8 cellular contexts compared by ENCODE assay signal in genomic region chr1:58162952-58163550, GRCh38.
DNase-seq lines count a peak whose midpoint lies in the region; ATAC-seq and TF ChIP-seq lines count a peak whose summit lies in the region.

No MANE protein-coding gene starts in this region.

- no peaks in the 10 kb centered on the region for H3K36me3 Mint-ChIP-seq in activated naive CD4-positive, alpha-beta T cell treated with anti-CD3 and anti-CD28 coated beads, Interleukin-2, amount 10 ng/mL, durations not matched to agents 7 days and 5 days
- no peaks in the 10 kb centered on the region for H3K36me3 Mint-ChIP-seq in natural killer cell

- 28% methylated on average over 9 of the region's 9 CpGs for WGBS in esophagus muscularis mucosa

- ATAC-seq in natural killer cell (peak in 1 of 3 donors; percentile 51), HG03354 (IDR thresholded peaks at IDR 0.05; ENCODE audit: poor library complexity, severe bottlenecking, unreplicated experiment) (no peak), GM18907 (IDR thresholded peaks at IDR 0.05; ENCODE audit: unreplicated experiment) (no peak)

- H3F3A ChIP-seq in MM.1S (ENCODE audit: insufficient read depth, low read length): no peaks in the 10 kb centered on the region

- no peak overlapping the region for H3K4me3 Mint-ChIP-seq in activated naive CD4-positive, alpha-beta T cell treated with anti-CD3 and anti-CD28 coated beads, Interleukin-2, amount 10 ng/mL, durations not matched to agents 7 days and 5 days
- H3K4me3 Mint-ChIP-seq in natural killer cell: no peak overlapping the region

- DNase-seq in activated naive CD4-positive, alpha-beta T cell treated with anti-CD3 and anti-CD28 coated beads, Interleukin-2, amount 10 ng/mL, durations not matched to agents 7 days and 5 days: peak; percentile 24
- no peak for DNase-seq in activated naive CD4-positive, alpha-beta T cell (lab: John Stamatoyannopoulos, UW)
- DNase-seq in MM.1S: peak; percentile 28
- peak; percentile 47 for DNase-seq in SK-N-DZ (ENCODE audit: low spot score)
- no peak for DNase-seq in esophagus muscularis mucosa (ENCODE audit: extremely low spot score)
- no peak for DNase-seq in natural killer cell

- no peaks in the 10 kb centered on the region for H3K9me2 ChIP-seq in MM.1S (replicated peaks; ENCODE audit: insufficient read depth, low read length)

- no peak overlapping the region for H3K27ac ChIP-seq in MM.1S (ENCODE audit: low read length)
- no peak overlapping the region for H3K27ac ChIP-seq in esophagus muscularis mucosa (replicated peaks in 1 of 4)

- H3K9me3 ChIP-seq in MM.1S (replicated peaks; ENCODE audit: insufficient read depth, low read length): no peaks in the 10 kb centered on the region
- no peaks in the 10 kb centered on the region for H3K9me3 ChIP-seq in esophagus muscularis mucosa

- no peak for TF ChIP-seq POLR2A in esophagus muscularis mucosa (IDR thresholded peaks at IDR 0.05; ENCODE audit: low read depth)

- no peaks in the 10 kb centered on the region for H3K79me2 ChIP-seq in MM.1S (ENCODE audit: low read length)

- no peaks in the 10 kb centered on the region for H3K27me3 ChIP-seq in MM.1S (replicated peaks; ENCODE audit: insufficient read depth, low read length)
- no peaks in the 10 kb centered on the region for H3K27me3 ChIP-seq in esophagus muscularis mucosa

- H3K4me3 ChIP-seq in MM.1S (ENCODE audit: low read length): no peak overlapping the region
- no peak overlapping the region for H3K4me3 ChIP-seq in esophagus muscularis mucosa

- TF ChIP-seq EP300 in esophagus muscularis mucosa (IDR thresholded peaks at IDR 0.05): no peak

- intact Hi-C loops in esophagus muscularis mucosa (cut with DNase I): loop anchor here (5.0 kb wide), 1 partner anchor 1331 kb away; no protein-coding TSS in a partner anchor
- intact Hi-C loops in natural killer cell (cut with micrococcal nuclease): loop anchor here (10.0 kb wide), 1 partner anchor 1338 kb away; no protein-coding TSS in a partner anchor

- H3K27me3 Mint-ChIP-seq in activated naive CD4-positive, alpha-beta T cell treated with anti-CD3 and anti-CD28 coated beads, Interleukin-2, amount 10 ng/mL, durations not matched to agents 7 days and 5 days: no peaks in the 10 kb centered on the region
- peaks cover 0 to 4% of the 10 kb centered on the region in 2 donors for H3K27me3 Mint-ChIP-seq in natural killer cell (ENCODE audit: low read depth in 2 of 2)

- H2AFZ ChIP-seq in MM.1S (ENCODE audit: low read length): no peak overlapping the region

- H3K36me3 ChIP-seq in MM.1S (replicated peaks; ENCODE audit: insufficient read depth, low read length) (no peaks in the 10 kb centered on the region), esophagus muscularis mucosa (no peaks in the 10 kb centered on the region)

- no peaks in the 10 kb centered on the region for H3K4me1 ChIP-seq in MM.1S (ENCODE audit: low read length)
- peaks cover 0 to 8% (median 2%) of the 10 kb centered on the region in 4 donors for H3K4me1 ChIP-seq in esophagus muscularis mucosa

- TF ChIP-seq CTCF in MM.1S (IDR thresholded peaks at IDR 0.05; ENCODE audit: low read length) (peak; percentile 76), esophagus muscularis mucosa (IDR thresholded peaks at IDR 0.05) (peak; percentile 70 to 87 (median 80)), natural killer cell (IDR thresholded peaks at IDR 0.05) (peak; percentile 33)

- no peaks in the 10 kb centered on the region for H4K20me1 ChIP-seq in MM.1S (ENCODE audit: insufficient read depth, low read length)

- CTCF ChIA-PET in activated naive CD4-positive, alpha-beta T cell treated with anti-CD3 and anti-CD28 coated beads, Interleukin-2, amount 10 ng/mL, durations not matched to agents 7 days and 5 days (lab: Charles Lee): interaction anchor here (1.4 to 1.6 kb wide), 2 partner anchors 8 to 10 kb away, joined by 3 to 5 read pairs; no protein-coding TSS in a partner anchor

- H3K27ac Mint-ChIP-seq in activated naive CD4-positive, alpha-beta T cell treated with anti-CD3 and anti-CD28 coated beads, Interleukin-2, amount 10 ng/mL, durations not matched to agents 7 days and 5 days: no peak overlapping the region
- H3K27ac Mint-ChIP-seq in natural killer cell: no peak overlapping the region

- no peak overlapping the region for H3K9ac ChIP-seq in MM.1S (ENCODE audit: low read length)

- no peak overlapping the region for H3K4me2 ChIP-seq in MM.1S (ENCODE audit: low read depth, low read length)

- peaks cover 6% of the 10 kb centered on the region for H3K9me3 Mint-ChIP-seq in activated naive CD4-positive, alpha-beta T cell treated with anti-CD3 and anti-CD28 coated beads, Interleukin-2, amount 10 ng/mL, durations not matched to agents 7 days and 5 days
- no peaks in the 10 kb centered on the region for H3K9me3 Mint-ChIP-seq in natural killer cell

- H3K4me1 Mint-ChIP-seq in activated naive CD4-positive, alpha-beta T cell treated with anti-CD3 and anti-CD28 coated beads, Interleukin-2, amount 10 ng/mL, durations not matched to agents 7 days and 5 days: no peaks in the 10 kb centered on the region
- no peaks in the 10 kb centered on the region for H3K4me1 Mint-ChIP-seq in natural killer cell

Comparison
In these comparisons a context has a peak if more than half of its experiments do, and no peak if none do; other contexts are left out.
1. DNase-seq: peak in activated naive CD4-positive, alpha-beta T cell treated with anti-CD3 and anti-CD28 coated beads, Interleukin-2, amount 10 ng/mL, durations not matched to agents 7 days and 5 days (single experiment), MM.1S (single experiment) and SK-N-DZ (single experiment); none in activated naive CD4-positive, alpha-beta T cell (0 of 4), esophagus muscularis mucosa (single experiment) and natural killer cell (single experiment).
2. Peak in every context shown above with its lines, with median percentiles within 50 percentile points of each other: CTCF ChIP-seq.